16 cellular contexts compared by ENCODE assay signal in genomic region chr5:10576121-10576789, GRCh38. TPM values are rescaled to one million over a fixed set of nuclear protein-coding genes. Genes with fewer than 3 reads are reported as not detected.
DNase-seq lines count a peak whose midpoint lies in the region; ATAC-seq, FAIRE-seq and TF ChIP-seq lines count a peak whose summit lies in the region.
"Had no signal": no experiment of that assay in that cellular context is flagged by ENCODE, and none has a peak within 500 bp of the region (broad histone marks: within the 10 kb centered on the region; RNA-seq: fewer than 3 reads in every experiment).

No MANE protein-coding gene starts in this region.

- 0 out of 2 replicates have a peak, but pooled peaks have one; percentile 15 for TF ChIP-seq CTCF in A673 (conservative IDR thresholded peaks at IDR 0.05; ENCODE audit: low read depth, low read length)
- TF ChIP-seq CTCF in GM12864 (IDR thresholded peaks at IDR 0.05; ENCODE audit: low read depth, low read length, missing control alignments), result peak; percentile 42
- peak; percentile 40 for TF ChIP-seq CTCF in endodermal cell (conservative IDR thresholded peaks at IDR 0.05)
- no peak for TF ChIP-seq CTCF in gastroesophageal sphincter (IDR thresholded peaks at IDR 0.05)
- TF ChIP-seq CTCF in adrenal gland (IDR thresholded peaks at IDR 0.05), result no peak

- no peaks in the 10 kb centered on the region for H3K27me3 Mint-ChIP-seq in endodermal cell (ENCODE audit: insufficient read depth)

- no peak for TF ChIP-seq EP300 in gastroesophageal sphincter (IDR thresholded peaks at IDR 0.05)

- H3K4me1 Mint-ChIP-seq in endodermal cell, result peaks cover 5% of the 10 kb centered on the region

- WGBS in endodermal cell (ENCODE audit: insufficient coverage in 1 of 2, insufficient read length in 1 of 2), 2 experiments, result 95 to 99% methylated on average over 7 of the region's 7 CpGs
- 96 to 100% methylated on average over 3 to 7 of the region's 7 CpGs for WGBS in gastroesophageal sphincter (ENCODE audit: low coverage in 1 of 2), 2 donors
- WGBS in adrenal gland, 4 donors, result 86 to 92% (median 91%) methylated on average over 7 of the region's 7 CpGs

- H3K4me3 ChIP-seq in A673 (ENCODE audit: low read depth, low read length, poor library complexity, severe bottlenecking) (no peak overlapping the region), GM12864 (ENCODE audit: low read depth, low read length) (no peak overlapping the region), endodermal cell (ENCODE audit: low read length) (no peak overlapping the region), gastroesophageal sphincter (no peak overlapping the region), adrenal gland (no peak overlapping the region)

- no peak for TF ChIP-seq POLR2A in gastroesophageal sphincter (IDR thresholded peaks at IDR 0.05)
- no peak for TF ChIP-seq POLR2A in adrenal gland (IDR thresholded peaks at IDR 0.05)

- H3K9me3 Mint-ChIP-seq in endodermal cell, result no peaks in the 10 kb centered on the region
- H3K9me3 Mint-ChIP-seq: dendritic cell treated with granulocyte-macrophage colony-stimulating factor and Interleukin-4, amounts not matched to agents 40 ng/mL and 50 ng/mL, for 4 days; stimulated activated naive CD8-positive, alpha-beta T cell treated with anti-CD3 and anti-CD28 coated beads, Interleukin-15, Interleukin-2, amounts not matched to agents 100 ng/mL and 50 ng/mL, for 24 hours had no signal

- CTCF ChIA-PET in A673 (lab: Charles Lee), result no interaction called here

- no peak overlapping the region for H3K9ac ChIP-seq in endodermal cell (ENCODE audit: extremely low read depth, low read length, poor library complexity, severe bottlenecking)

- no peak for FAIRE-seq in frontal cortex (lab: Jason Lieb, UNC)

- no peaks in the 10 kb centered on the region for H3K9me3 ChIP-seq in A673 (ENCODE audit: low read depth, low read length, poor library complexity, severe bottlenecking)
- H3K9me3 ChIP-seq in endodermal cell (ENCODE audit: control insufficient read depth, low read length), result no peaks in the 10 kb centered on the region
- no peaks in the 10 kb centered on the region for H3K9me3 ChIP-seq in gastroesophageal sphincter
- no peaks in the 10 kb centered on the region for H3K9me3 ChIP-seq in adrenal gland (replicated peaks in 1 of 3)

- H3K4me1 ChIP-seq in A673 (ENCODE audit: insufficient read depth, low read length, poor library complexity, severe bottlenecking), result no peaks in the 10 kb centered on the region
- no peaks in the 10 kb centered on the region for H3K4me1 ChIP-seq in endodermal cell (ENCODE audit: control insufficient read depth, insufficient read depth, low read length)
- H3K4me1 ChIP-seq in gastroesophageal sphincter, result peaks cover 0 to 15% (median 3%) of the 10 kb centered on the region in 3 donors
- no peaks in the 10 kb centered on the region for H3K4me1 ChIP-seq in adrenal gland (replicated peaks in 1 of 2)

- POLR2A ChIA-PET in A673 (lab: Charles Lee; ENCODE audit: low non-redundant PET), result interaction anchor here (0.8 kb wide), 1 partner anchor 10 kb away, joined by 6 read pairs; no protein-coding TSS in a partner anchor

- BruUV-seq in A673 (replicated peaks; lab: Mats Ljungman, UMichigan), result no TSS peak

- no peak for ATAC-seq in gastroesophageal sphincter
- ATAC-seq: Panc1 had no signal

- H3K27ac ChIP-seq in A673 (ENCODE audit: low read depth, low read length, poor library complexity, severe bottlenecking), result no peak overlapping the region
- no peak overlapping the region for H3K27ac ChIP-seq in endodermal cell (ENCODE audit: low read depth, low read length)
- no peak overlapping the region for H3K27ac ChIP-seq in gastroesophageal sphincter
- no peak overlapping the region for H3K27ac ChIP-seq in adrenal gland

- no peak overlapping the region for H3K27ac Mint-ChIP-seq in endodermal cell
- H3K27ac Mint-ChIP-seq: stimulated activated naive CD8-positive, alpha-beta T cell treated with anti-CD3 and anti-CD28 coated beads, Interleukin-15, Interleukin-2, amounts not matched to agents 100 ng/mL and 50 ng/mL, for 24 hours had no signal

- H3K27me3 ChIP-seq in A673 (replicated peaks; ENCODE audit: insufficient read depth, low read depth, low read length, poor library complexity) (no peaks in the 10 kb centered on the region), endodermal cell (ENCODE audit: control insufficient read depth, insufficient read depth, low read length, poor library complexity, severe bottlenecking) (no peaks in the 10 kb centered on the region), gastroesophageal sphincter (peaks cover 3% of the 10 kb centered on the region), adrenal gland (no peaks in the 10 kb centered on the region)

- H3K36me3 Mint-ChIP-seq in endodermal cell (ENCODE audit: low read depth), result peaks cover 7% of the 10 kb centered on the region

- intact Hi-C loops in A673 (cut with micrococcal nuclease; ENCODE audit: unreplicated experiment) (no loop called here), adrenal gland (cut with DNase I) (no loop called here)

- H3K36me3 ChIP-seq in A673 (ENCODE audit: insufficient read depth, low read length, poor library complexity, severe bottlenecking) (no peaks in the 10 kb centered on the region), endodermal cell (ENCODE audit: control insufficient read depth, insufficient read depth, low read length) (no peaks in the 10 kb centered on the region), gastroesophageal sphincter (no peaks in the 10 kb centered on the region), adrenal gland (replicated peaks in 1 of 2) (no peaks in the 10 kb centered on the region)

- DNase-seq in A673 (ENCODE audit: low spot score) (no peak), GM12864 (ENCODE audit: low read depth) (no peak), NAMALWA (ENCODE audit: low spot score) (peak; percentile 52), endodermal cell (no peak), adrenal gland (no peak), frontal cortex (ENCODE audit: low spot score in 2 of 2) (no peak)
- DNase-seq in activated effector memory CD4-positive, alpha-beta T cell treated with anti-CD3 and anti-CD28 coated beads, Interleukin-2, amount 50 U/mL, for 16 hours, result no peak
- DNase-seq: amniotic stem cell; C1 segment of cervical spinal cord; GOT3; NCI-H2081; stimulated activated CD4-positive, alpha-beta T cell treated with anti-CD3 and anti-CD28 coated beads, Interleukin-4, amount 100 ng/mL, for 1 hour had no signal

- no peak overlapping the region for H3K4me3 Mint-ChIP-seq in endodermal cell
- H3K4me3 Mint-ChIP-seq: dendritic cell treated with granulocyte-macrophage colony-stimulating factor and Interleukin-4, amounts not matched to agents 40 ng/mL and 50 ng/mL, for 4 days; stimulated activated naive CD8-positive, alpha-beta T cell treated with anti-CD3 and anti-CD28 coated beads, Interleukin-15, Interleukin-2, amounts not matched to agents 100 ng/mL and 50 ng/mL, for 24 hours had no signal

RNA-seq across cellular contexts. Expression of gene ANKRD33B, which starts 12.4 kb away (rescaled TPM):
- total RNA-seq in A673 (2021) (0.75 and 1.1 TPM in 2 replicates), endodermal cell (10 to 100 TPM; 21.9 to 37.2 TPM), gastroesophageal sphincter (10 to 100 TPM in 1 of 4 donors, 1 to 10 TPM in 3; 4.4 to 17.2 (median 5.9) TPM), adrenal gland (under 1 TPM; 0.14 to 0.69 (median 0.25) TPM), frontal cortex (1.6 TPM)
- polyA plus RNA-seq in endodermal cell (2013, experiment 1 of 2), result 2.1 TPM
- 1.8 TPM for polyA plus RNA-seq in endodermal cell (2013, experiment 2 of 2)
- under 1 TPM; 0.16 to 0.30 (median 0.22) TPM for polyA plus RNA-seq in adrenal gland

Comparison
In these comparisons a context has a peak if more than half of its experiments do, and no peak if none do; other contexts are left out.
1. CTCF ChIP-seq: peak in A673 (single experiment), GM12864 (single experiment) and endodermal cell (single experiment); none in gastroesophageal sphincter (0 of 4) and adrenal gland (0 of 6).